ENCODE assay signal across 3 cellular contexts in genomic region chr7:72976434-72976833, GRCh38. TPM values are rescaled to one million over a fixed set of nuclear protein-coding genes. Genes with fewer than 3 reads are reported as not detected.
"Had no signal": no experiment of that assay in that cellular context is flagged by ENCODE, and none has a peak within 500 bp of the region (broad histone marks: within the 10 kb centered on the region; RNA-seq: fewer than 3 reads in every experiment).

No MANE protein-coding gene starts in this region.

RNA-seq across cellular contexts. Expression of gene TRIM74, which starts 7.2 kb away (rescaled TPM):
- total RNA-seq: HT-29, IMR-90, SJCRH30 had no signal

RNA-seq across cellular contexts. Expression of gene SPDYE8, which starts 53.1 kb away (rescaled TPM):
- total RNA-seq: HT-29, IMR-90, SJCRH30 had no signal
- polyA plus RNA-seq: IMR-90 had no signal
